In genomic region chr4:163915896-163916295, GRCh38 we compare ENCODE assay signal across 11 cellular contexts.
"Had no signal": no experiment of that assay in that cellular context is flagged by ENCODE, and none has a peak within 500 bp of the region (broad histone marks: within the 10 kb centered on the region; RNA-seq: fewer than 3 reads in every experiment).

No MANE protein-coding gene starts in this region.

- H3K4me3 ChIP-seq: GM23248, GM23338, HAP-1 had no signal

- H3K27ac Mint-ChIP-seq: GM23338, H9, HFFc6 had no signal

- H2AFZ ChIP-seq: GM23248, GM23338 had no signal

- H3K27ac ChIP-seq: GM23248 had no signal

- H3K9ac ChIP-seq: GM23248 had no signal

- FAIRE-seq: H1, H54 had no signal

- H3K9me3 ChIP-seq: HAP-1 had no signal

- ATAC-seq: GM23338, HCT116 had no signal

- H3K36me3 ChIP-seq: HAP-1 had no signal

- DNase-seq: GM23248, GOT3, H7, H9, HCEC 1CT, HFFc6 had no signal

- H3K4me3 Mint-ChIP-seq: GM23338, H9, HFFc6 had no signal

- H3K9me3 Mint-ChIP-seq: GM23338, H9 had no signal

- H3K4me2 ChIP-seq: GM23338 had no signal
